ENCODE assay signal across 14 cellular contexts in the genomic region with DNA sequence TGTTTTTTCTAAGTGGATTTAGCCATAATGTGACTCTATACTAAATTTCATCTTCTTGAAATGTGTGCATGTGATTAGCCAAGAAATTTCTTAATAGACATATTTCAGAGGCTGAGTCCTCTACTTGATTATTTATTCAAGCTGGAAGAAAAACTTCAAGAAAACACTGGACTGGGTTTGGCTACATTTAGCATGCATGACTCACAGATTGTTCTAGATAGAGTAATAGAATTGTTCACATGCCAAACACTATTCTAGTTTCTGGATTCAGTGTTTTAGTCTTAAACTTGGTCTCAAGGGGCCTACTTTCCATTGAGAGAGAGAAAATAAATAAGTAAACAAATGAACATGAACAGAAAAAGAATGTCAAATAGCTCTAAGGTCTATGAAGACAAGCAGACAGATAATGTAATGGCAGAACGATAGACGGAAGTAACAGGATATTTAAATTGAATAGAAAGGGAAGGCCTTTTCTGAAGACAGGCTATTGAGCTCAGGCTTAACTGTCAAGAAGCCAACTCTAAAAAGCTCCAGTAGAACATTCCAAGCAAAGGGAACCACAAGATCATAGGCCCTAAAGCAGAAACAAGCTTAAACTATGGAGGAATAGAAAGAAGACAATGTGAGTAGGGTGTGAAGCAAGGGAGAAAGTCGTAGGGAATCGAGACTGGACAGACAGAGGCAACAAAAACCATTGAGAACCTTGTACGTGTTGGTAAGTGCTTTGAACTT.
DNase-seq lines count a peak whose midpoint lies in the region; ATAC-seq and TF ChIP-seq lines count a peak whose summit lies in the region.
"Had no signal": no experiment of that assay in that cellular context is flagged by ENCODE, and none has a peak within 500 bp of the region (broad histone marks: within the 10 kb centered on the region; RNA-seq: fewer than 3 reads in every experiment).

No MANE protein-coding gene starts in this region.

- no peaks in the 10 kb centered on the region for H3K27me3 Mint-ChIP-seq in endothelial cell (ENCODE audit: unreplicated experiment)
- H3K27me3 Mint-ChIP-seq: stimulated activated naive CD8-positive, alpha-beta T cell treated with anti-CD3 and anti-CD28 coated beads, Interleukin-15, amount 100 ng/mL, for 72 hours had no signal

- no peak overlapping the region for H3K27ac Mint-ChIP-seq in endothelial cell (ENCODE audit: unreplicated experiment)
- H3K27ac Mint-ChIP-seq: CD4-positive, alpha-beta memory T cell; stimulated activated naive CD8-positive, alpha-beta T cell treated with anti-CD3 and anti-CD28 coated beads, Interleukin-15, amount 100 ng/mL, for 72 hours had no signal

- DNase-seq in AG20443 (ENCODE audit: low spot score) (peak; percentile 64), fibroblast of pulmonary artery (ENCODE audit: low read depth) (peak; percentile 95), renal cortical epithelial cell (ENCODE audit: low read depth) (peak; percentile 87), G401 (ENCODE audit: low spot score) (no peak), cerebellar nuclear complex (lab: John Stamatoyannopoulos, UW) (no peak), endothelial cell (ENCODE audit: low spot score) (no peak)
- DNase-seq: CD4-positive, alpha-beta memory T cell; cortex of kidney; islet precursor cell; NCI-H2107; stimulated activated naive CD8-positive, alpha-beta T cell treated with anti-CD3 and anti-CD28 coated beads, Interleukin-15, amount 100 ng/mL, for 72 hours had no signal

- peak; percentile 40; the same call in 1 of the 3 replicates for ATAC-seq in SK-N-SH treated with all-trans-retinoic acid at 6 μM for 48 hours
- ATAC-seq in GM21390 (IDR thresholded peaks at IDR 0.05; ENCODE audit: unreplicated experiment): no peak
- ATAC-seq: HCT116; stimulated activated naive CD8-positive, alpha-beta T cell treated with anti-CD3 and anti-CD28 coated beads, Interleukin-15, amount 100 ng/mL, for 72 hours had no signal

- no peaks in the 10 kb centered on the region for H3K4me1 Mint-ChIP-seq in endothelial cell (ENCODE audit: unreplicated experiment)
- H3K4me1 Mint-ChIP-seq: CD4-positive, alpha-beta memory T cell; stimulated activated naive CD8-positive, alpha-beta T cell treated with anti-CD3 and anti-CD28 coated beads, Interleukin-15, amount 100 ng/mL, for 72 hours had no signal

- no peak overlapping the region for H3K4me3 ChIP-seq in fibroblast of pulmonary artery (replicated peaks; ENCODE audit: low read depth, low read length)

- H3K9me3 Mint-ChIP-seq in endothelial cell (ENCODE audit: unreplicated experiment): no peaks in the 10 kb centered on the region
- H3K9me3 Mint-ChIP-seq: stimulated activated naive CD8-positive, alpha-beta T cell treated with anti-CD3 and anti-CD28 coated beads, Interleukin-15, amount 100 ng/mL, for 72 hours had no signal

- H3K36me3 Mint-ChIP-seq in endothelial cell (ENCODE audit: low read depth, unreplicated experiment): no peaks in the 10 kb centered on the region
- H3K36me3 Mint-ChIP-seq: CD4-positive, alpha-beta memory T cell had no signal

- H3K4me3 Mint-ChIP-seq in endothelial cell (ENCODE audit: unreplicated experiment): no peak overlapping the region
- H3K4me3 Mint-ChIP-seq: CD4-positive, alpha-beta memory T cell; stimulated activated naive CD8-positive, alpha-beta T cell treated with anti-CD3 and anti-CD28 coated beads, Interleukin-15, amount 100 ng/mL, for 72 hours had no signal

- no peak for TF ChIP-seq CTCF in fibroblast of pulmonary artery (IDR thresholded peaks at IDR 0.05; ENCODE audit: low read length, missing control alignments)
- no peak for TF ChIP-seq CTCF in endothelial cell (IDR thresholded peaks at IDR 0.05; ENCODE audit: unreplicated experiment)

- in situ Hi-C loops in G401 (cut with HindIII; ENCODE audit: low sequenced_read_pairs): no loop called here

TF ChIP-seq in SK-N-SH treated with all-trans-retinoic acid at 6 μM for 48 hours, 23 proteins besides CTCF, POLR2A, EP300 and RAD21:
- TF ChIP-seq CSDC2 (CRISPR knock-in tag; IDR thresholded peaks at IDR 0.05) (no peak), CREB5 (CRISPR knock-in tag; IDR thresholded peaks at IDR 0.05; ENCODE audit: low read depth) (0 out of 2 replicates have a peak, but pooled peaks have one; percentile 16), ISL1 (CRISPR knock-in tag; IDR thresholded peaks at IDR 0.05) (peak; percentile 68)

Comparison
In these comparisons a context has a peak if more than half of its experiments do, and no peak if none do; other contexts are left out.
1. DNase-seq: peak in AG20443 (single experiment), fibroblast of pulmonary artery (single experiment) and renal cortical epithelial cell (single experiment); none in G401 (single experiment), cerebellar nuclear complex (0 of 2) and endothelial cell (single experiment).